Comparison of ENCODE assay signal across 8 cellular contexts in genomic region chr4:37453004-37453360, GRCh38.
DNase-seq lines count a peak whose midpoint lies in the region; TF ChIP-seq lines count a peak whose summit lies in the region.

No MANE protein-coding gene starts in this region.

- in situ Hi-C loops in T47D (cut with HindIII; ENCODE audit: low pct_unique_long_range_greater_than_20kb, low sequenced_read_pairs), result no loop called here

- peak; percentile 71 for DNase-seq in GM10248 (ENCODE audit: extremely low spot score)
- DNase-seq in MV-4-11 (lab: John Stamatoyannopoulos, UW), result peak; percentile 40
- peak; percentile 51 to 82 for DNase-seq in SJCRH30
- DNase-seq in T47D (ENCODE audit: low read depth in 1 of 2, low spot score in 1 of 2), result peak; percentile 33 to 95
- peak; percentile 63 for DNase-seq in iPS-NIHi11 (ENCODE audit: low spot score)
- DNase-seq in activated gamma-delta T cell treated with Interleukin-2 at 50 U/mL for 16 hours, result no peak

- no peaks in the 10 kb centered on the region; the same call in 1 of the 2 replicates for H3K4me1 ChIP-seq in HEK293 (ENCODE audit: control insufficient read depth, insufficient read depth, low read length)
- H3K4me1 ChIP-seq in SJCRH30, result peaks cover 14% of the 10 kb centered on the region
- H3K4me1 ChIP-seq in skeletal muscle tissue (ENCODE audit: control insufficient read depth in 3 of 3, insufficient read depth in 3 of 3, low read length in 3 of 3), result peaks cover 4 to 6% (median 6%) of the 10 kb centered on the region in 3 donors

- peak overlapping the region in 2 of 3 donors; percentile 34 to 46 for H3K9ac ChIP-seq in skeletal muscle tissue (ENCODE audit: low read depth in 1 of 3, low read length in 3 of 3)

- no peaks in the 10 kb centered on the region for H3K9me3 ChIP-seq in HEK293 (ENCODE audit: control insufficient read depth, insufficient read depth, low read depth, low read length)
- H3K9me3 ChIP-seq in SJCRH30 (replicated peaks), result no peaks in the 10 kb centered on the region
- no peaks in the 10 kb centered on the region for H3K9me3 ChIP-seq in skeletal muscle tissue (ENCODE audit: control insufficient read depth in 3 of 3, low read length in 3 of 3)

- POLR2A ChIA-PET in GM10248 (lab: Yijun Ruan, JAX), result interaction anchor here (0.5 kb wide), 1 partner anchor 36 kb away, joined by 6 read pairs; no protein-coding TSS in a partner anchor
- POLR2A ChIA-PET in HEK293 (lab: Yijun Ruan, JAX), result interaction anchor here (1.2 to 1.7 kb wide), 3 partner anchors 10 to 348 kb away, joined by 3 to 7 read pairs (median 4); no protein-coding TSS in a partner anchor

- CTCF ChIA-PET in GM10248 (lab: Yijun Ruan, JAX), result interaction anchor here (0.9 to 3.6 kb wide), 15 partner anchors 11 to 349 kb away, joined by 3 to 36 read pairs (median 6); no protein-coding TSS in a partner anchor
- CTCF ChIA-PET in HEK293 (lab: Yijun Ruan, JAX), result interaction anchor here (0.6 to 4.3 kb wide), 24 partner anchors 9 to 582 kb away, joined by 3 to 25 read pairs (median 4); no protein-coding TSS in a partner anchor

- H3K4me3 ChIP-seq in HEK293 (ENCODE audit: low read depth, low read length), result peak overlapping the region; percentile 40
- H3K4me3 ChIP-seq in SJCRH30, result peak overlapping the region; percentile 76
- peak overlapping the region; percentile 68 to 78 (median 69) for H3K4me3 ChIP-seq in skeletal muscle tissue (ENCODE audit: low read length in 3 of 3)

- H3K27ac ChIP-seq in HEK293 (ENCODE audit: extremely low read depth, low read depth, low read length) (no peak overlapping the region; the same call in 1 of the 2 replicates), SJCRH30 (no peak overlapping the region), skeletal muscle tissue (ENCODE audit: low read depth, low read length) (no peak overlapping the region)

- no peaks in the 10 kb centered on the region for H3K36me3 ChIP-seq in HEK293 (ENCODE audit: control insufficient read depth in 2 of 2, insufficient read depth in 1 of 2, low read length in 2 of 2)
- H3K36me3 ChIP-seq in SJCRH30, result no peaks in the 10 kb centered on the region
- no peaks in the 10 kb centered on the region for H3K36me3 ChIP-seq in skeletal muscle tissue (ENCODE audit: control insufficient read depth in 3 of 3, insufficient read depth in 3 of 3, low read length in 3 of 3)

- TF ChIP-seq CTCF in GM10248 (IDR thresholded peaks at IDR 0.05; ENCODE audit: control extremely low read depth, extremely low read depth, low read depth, missing control alignments) (peak; percentile 72), HEK293 (tag by site-specific recombination; IDR thresholded peaks at IDR 0.05) (no peak; the same call in 1 of the 2 replicates)

- H3K27me3 ChIP-seq in SJCRH30 (no peaks in the 10 kb centered on the region), skeletal muscle tissue (ENCODE audit: control insufficient read depth in 3 of 3, insufficient read depth in 3 of 3, low read length in 3 of 3) (peaks cover 20 to 22% (median 22%) of the 10 kb centered on the region in 3 donors)

TF ChIP-seq in HEK293, 187 proteins besides CTCF, POLR2A, EP300 and RAD21:
- peak; percentile 25; the same call in 1 of the 2 replicates for TF ChIP-seq ZNF600 (tag by site-specific recombination; IDR thresholded peaks at IDR 0.05)
- TF ChIP-seq ZNF335 (tag by site-specific recombination; conservative IDR thresholded peaks at IDR 0.05), result peak; percentile 93; the same call in 1 of the 2 replicates
- TF ChIP-seq ZNF423 (tag by site-specific recombination; IDR thresholded peaks at IDR 0.05), result 0 out of 2 replicates have a peak, but pooled peaks have one; percentile 10
- 0 out of 2 replicates have a peak, but pooled peaks have one; percentile 38 for TF ChIP-seq ZNF2 (tag by site-specific recombination; IDR thresholded peaks at IDR 0.05)
- TF ChIP-seq HIC1 (tag by site-specific recombination; IDR thresholded peaks at IDR 0.05), result no peak
- TF ChIP-seq ZNF292 (tag by site-specific recombination; IDR thresholded peaks at IDR 0.05; ENCODE audit: borderline replicate concordance, low read depth), result no peak
- TF ChIP-seq ZNF366 (tag by site-specific recombination; conservative IDR thresholded peaks at IDR 0.05), result peak; percentile 57
- peak; percentile 70 for TF ChIP-seq ZNF654 (tag by site-specific recombination; IDR thresholded peaks at IDR 0.05; ENCODE audit: low read depth)
- TF ChIP-seq ZNF341 (tag by site-specific recombination; IDR thresholded peaks at IDR 0.05; ENCODE audit: low read depth), result 0 out of 2 replicates have a peak, but pooled peaks have one; percentile 37
- peak; percentile 80 for TF ChIP-seq PRDM10 (tag by site-specific recombination; IDR thresholded peaks at IDR 0.05)
